In genomic region chr6:143863754-143864153, GRCh38 we compare ENCODE assay signal across 20 cellular contexts. TPM values are rescaled to one million over a fixed set of nuclear protein-coding genes. Genes with fewer than 3 reads are reported as not detected.
DNase-seq lines count a peak whose midpoint lies in the region; ATAC-seq and TF ChIP-seq lines count a peak whose summit lies in the region.
"Had no signal": no experiment of that assay in that cellular context is flagged by ENCODE, and none has a peak within 500 bp of the region (broad histone marks: within the 10 kb centered on the region; RNA-seq: fewer than 3 reads in every experiment).

No MANE protein-coding gene starts in this region.

- H3K36me3 Mint-ChIP-seq in activated CD8-positive, alpha-beta memory T cell treated with anti-CD3 and anti-CD28 coated beads, Interleukin-2, amount 10 ng/mL, durations not matched to agents 7 days and 5 days, result peaks cover 47% of the 10 kb centered on the region

- no peak overlapping the region for H4K8ac ChIP-seq in IMR-90 (ENCODE audit: low read depth in 2 of 2, low read length in 2 of 2)

- H2BK20ac ChIP-seq in IMR-90 (ENCODE audit: low read depth, low read length), result no peak overlapping the region

- no peak overlapping the region for H3K9ac ChIP-seq in IMR-90 (ENCODE audit: low read depth, low read length)
- no peak overlapping the region for H3K9ac ChIP-seq in smooth muscle cell (ENCODE audit: low read depth)
- H3K9ac ChIP-seq: GM23248 had no signal

- H3K9me3 ChIP-seq in IMR-90 (ENCODE audit: control insufficient read depth, insufficient read depth, low read length) (no peaks in the 10 kb centered on the region), muscle layer of duodenum (ENCODE audit: control insufficient read depth in 1 of 2, low read length in 2 of 2) (no peaks in the 10 kb centered on the region), smooth muscle cell (replicated peaks; ENCODE audit: low read depth) (no peaks in the 10 kb centered on the region), psoas muscle (no peaks in the 10 kb centered on the region), WERI-Rb-1 (ENCODE audit: severe bottlenecking) (no peaks in the 10 kb centered on the region)
- H3K9me3 ChIP-seq: HAP-1 had no signal

- no peak overlapping the region for H4K5ac ChIP-seq in IMR-90 (ENCODE audit: low read depth, low read length)

- no peaks in the 10 kb centered on the region for H3K4me1 Mint-ChIP-seq in activated CD8-positive, alpha-beta memory T cell treated with anti-CD3 and anti-CD28 coated beads, Interleukin-2, amount 10 ng/mL, durations not matched to agents 7 days and 5 days

- TF ChIP-seq POLR2A in IMR-90 (IDR thresholded peaks at IDR 0.05; ENCODE audit: low read depth, low read length), result no peak

- no peak overlapping the region for H3K4me2 ChIP-seq in IMR-90 (ENCODE audit: low read depth, low read length)
- H3K4me2 ChIP-seq in smooth muscle cell, result no peak overlapping the region
- H3K4me2 ChIP-seq: A549 had no signal

- H2BK5ac ChIP-seq in IMR-90 (ENCODE audit: low read depth, low read length, poor library complexity, severe bottlenecking), result peak overlapping the region; percentile 54

- H3K56ac ChIP-seq in IMR-90 (ENCODE audit: extremely low read depth, insufficient read depth, low read length), result no peak overlapping the region

- H3K27me3 Mint-ChIP-seq in activated CD8-positive, alpha-beta memory T cell treated with anti-CD3 and anti-CD28 coated beads, Interleukin-2, amount 10 ng/mL, durations not matched to agents 7 days and 5 days, result no peaks in the 10 kb centered on the region
- H3K27me3 Mint-ChIP-seq: CD4-positive, alpha-beta memory T cell had no signal

- 100% methylated on average over 1 of the region's 2 CpGs; no CpG with 5 or more reads in 1 of the 2 experiments for WGBS in IMR-90 (ENCODE audit: extremely low coverage in 2 of 2, insufficient read length in 1 of 2), 2 experiments
- 78% methylated on average over 2 of the region's 2 CpGs for WGBS in smooth muscle cell (ENCODE audit: low lambda C conversion rate)
- 64 to 69% (median 67%) methylated on average over 2 of the region's 2 CpGs for WGBS in psoas muscle, 3 donors

- no TSS peak for BruUV-seq in IMR-90 (replicated peaks; lab: Mats Ljungman, UMichigan)

- POLR2A ChIA-PET in IMR-90 (lab: Charles Lee; ENCODE audit: unreplicated experiment), result no interaction called here

- TF ChIP-seq CTCF in IMR-90 (conservative IDR thresholded peaks at IDR 0.05; ENCODE audit: low read depth, low read length) (no peak), smooth muscle cell (IDR thresholded peaks at IDR 0.05; ENCODE audit: borderline replicate concordance, insufficient read depth, poor library complexity, severe bottlenecking) (no peak), psoas muscle (IDR thresholded peaks at IDR 0.05) (no peak), WERI-Rb-1 (IDR thresholded peaks at IDR 0.05; ENCODE audit: low read depth, low read length) (no peak)

- H3K79me1 ChIP-seq in IMR-90 (ENCODE audit: low read depth in 1 of 2, low read length in 2 of 2), result no peaks in the 10 kb centered on the region

- no peak overlapping the region for H3K23ac ChIP-seq in IMR-90 (ENCODE audit: low read depth, low read length)

- CTCF ChIA-PET in IMR-90 (lab: Yijun Ruan, JAX), result interaction anchor here (0.6 to 1.2 kb wide), 2 partner anchors 20 to 167 kb away, joined by 3 read pairs; partner anchors contain the start of gene LTV1
- CTCF ChIA-PET in activated CD8-positive, alpha-beta memory T cell treated with anti-CD3 and anti-CD28 coated beads, Interleukin-2, amount 10 ng/mL, durations not matched to agents 7 days and 5 days (lab: Charles Lee), result no interaction called here

- no peak overlapping the region for H3K27ac Mint-ChIP-seq in activated CD8-positive, alpha-beta memory T cell treated with anti-CD3 and anti-CD28 coated beads, Interleukin-2, amount 10 ng/mL, durations not matched to agents 7 days and 5 days
- H3K27ac Mint-ChIP-seq: CD4-positive, alpha-beta memory T cell had no signal

- H3K79me2 ChIP-seq in smooth muscle cell (ENCODE audit: low read depth), result no peaks in the 10 kb centered on the region

- no peak overlapping the region for H2BK120ac ChIP-seq in IMR-90 (ENCODE audit: low read depth, low read length)

- H3K4me3 ChIP-seq in IMR-90 (ENCODE audit: insufficient read depth, low read depth, low read length), result no peak overlapping the region
- no peak overlapping the region for H3K4me3 ChIP-seq in muscle layer of duodenum (ENCODE audit: low read depth in 1 of 2, low read length in 2 of 2)
- H3K4me3 ChIP-seq in smooth muscle cell, result no peak overlapping the region
- H3K4me3 ChIP-seq in psoas muscle, result no peak overlapping the region
- no peak overlapping the region for H3K4me3 ChIP-seq in WERI-Rb-1 (ENCODE audit: low read depth, low read length)
- H3K4me3 ChIP-seq: A549, GM12878, GM23248, HAP-1 had no signal

- no peak overlapping the region for H3K4me3 Mint-ChIP-seq in activated CD8-positive, alpha-beta memory T cell treated with anti-CD3 and anti-CD28 coated beads, Interleukin-2, amount 10 ng/mL, durations not matched to agents 7 days and 5 days
- H3K4me3 Mint-ChIP-seq: CD4-positive, alpha-beta memory T cell had no signal

- H2AK9ac ChIP-seq in IMR-90 (replicated peaks; ENCODE audit: low read depth, low read length, poor library complexity), result no peak overlapping the region

- ATAC-seq in IMR-90 (ENCODE audit: low read depth) (no peak), psoas muscle (no peak), GM18861 (IDR thresholded peaks at IDR 0.05; ENCODE audit: unreplicated experiment) (no peak)
- ATAC-seq in activated CD8-positive, alpha-beta memory T cell treated with anti-CD3 and anti-CD28 coated beads, Interleukin-2, amount 10 ng/mL, durations not matched to agents 7 days and 5 days, result no peak
- ATAC-seq: A549, GM12878 had no signal

- H3K14ac ChIP-seq in IMR-90 (replicated peaks; ENCODE audit: low read depth, low read length), result no peak overlapping the region

- H3K27me3 ChIP-seq in IMR-90 (ENCODE audit: control insufficient read depth, insufficient read depth, low read length), result no peaks in the 10 kb centered on the region
- H3K27me3 ChIP-seq in muscle layer of duodenum (ENCODE audit: low read depth, low read length), result no peaks in the 10 kb centered on the region
- no peaks in the 10 kb centered on the region for H3K27me3 ChIP-seq in smooth muscle cell (ENCODE audit: low read depth)
- H3K27me3 ChIP-seq in psoas muscle (ENCODE audit: insufficient read depth in 3 of 3, low read length in 2 of 3), result no peaks in the 10 kb centered on the region
- no peaks in the 10 kb centered on the region for H3K27me3 ChIP-seq in WERI-Rb-1 (ENCODE audit: insufficient read depth, low read depth, severe bottlenecking)

- no peak for TF ChIP-seq RAD21 in IMR-90 (IDR thresholded peaks at IDR 0.05; ENCODE audit: low read length)

- in situ Hi-C loops in IMR-90 (cut with MboI; ENCODE audit: low sequenced_read_pairs), result no loop called here

- DNase-seq in IMR-90 (no peak), smooth muscle cell (lab: John Stamatoyannopoulos, UW; ENCODE audit: unreplicated experiment) (no peak), psoas muscle (no peak), WERI-Rb-1 (no peak)
- no peak for DNase-seq in activated CD8-positive, alpha-beta memory T cell treated with anti-CD3 and anti-CD28 coated beads, Interleukin-2, amount 10 ng/mL, durations not matched to agents 7 days and 5 days
- DNase-seq: AML-193; CD4-positive, alpha-beta memory T cell; DMS153; DMS79; GM23248 had no signal

- H3K27ac ChIP-seq in IMR-90 (ENCODE audit: insufficient read depth, low read length) (no peak overlapping the region), muscle layer of duodenum (ENCODE audit: low read length) (peak overlapping the region; percentile 33), smooth muscle cell (ENCODE audit: low read depth) (peak overlapping the region; percentile 20), psoas muscle (no peak overlapping the region), WERI-Rb-1 (no peak overlapping the region)
- H3K27ac ChIP-seq: A549, C4-2B, GM23248 had no signal

- no peak overlapping the region for H3K4ac ChIP-seq in IMR-90 (ENCODE audit: low read depth, low read length)

- intact Hi-C loops in IMR-90 (cut with micrococcal nuclease) (no loop called here), psoas muscle (cut with DNase I) (no loop called here)

- H2BK15ac ChIP-seq in IMR-90 (ENCODE audit: low read depth, low read length), result no peak overlapping the region

- no peak overlapping the region for H3K18ac ChIP-seq in IMR-90 (ENCODE audit: low read depth, low read length)

- H3K36me3 ChIP-seq in IMR-90 (ENCODE audit: control insufficient read depth, insufficient read depth, low read length) (peaks cover 21% of the 10 kb centered on the region), muscle layer of duodenum (ENCODE audit: control insufficient read depth in 1 of 2, insufficient read depth in 2 of 2, low read length in 2 of 2) (peaks cover 30% of the 10 kb centered on the region in 2 donors), smooth muscle cell (ENCODE audit: low read depth) (peaks cover 55% of the 10 kb centered on the region), psoas muscle (ENCODE audit: insufficient read depth in 1 of 2, low read depth in 1 of 2) (peaks cover 4 to 75% of the 10 kb centered on the region in 2 donors), WERI-Rb-1 (peaks cover 45% of the 10 kb centered on the region)

- dilution Hi-C loops in IMR-90 (cut with HindIII; ENCODE audit: low sequenced_read_pairs, unreplicated experiment), result no loop called here

- H2AK5ac ChIP-seq in IMR-90 (ENCODE audit: low read depth, low read length), result no peak overlapping the region

- H2AFZ ChIP-seq in IMR-90 (replicated peaks; ENCODE audit: low read length, poor library complexity), result no peak overlapping the region
- H2AFZ ChIP-seq in smooth muscle cell (ENCODE audit: low read depth), result no peak overlapping the region
- H2AFZ ChIP-seq: GM23248 had no signal

- no peaks in the 10 kb centered on the region for H3F3A ChIP-seq in smooth muscle cell (ENCODE audit: low read depth)

- H4K20me1 ChIP-seq in IMR-90 (ENCODE audit: insufficient read depth, low read length) (0 out of 2 replicates have a peak, but pooled peaks cover 2% of the 10 kb centered on the region), smooth muscle cell (ENCODE audit: low read depth) (no peaks in the 10 kb centered on the region)

- H3K4me1 ChIP-seq in IMR-90 (ENCODE audit: control insufficient read depth, insufficient read depth, low read length), result no peaks in the 10 kb centered on the region; the same call in 1 of the 2 replicates
- peaks cover 0 to 21% of the 10 kb centered on the region in 2 donors for H3K4me1 ChIP-seq in muscle layer of duodenum (ENCODE audit: control insufficient read depth in 1 of 2, insufficient read depth in 2 of 2, low read length in 2 of 2)
- no peaks in the 10 kb centered on the region for H3K4me1 ChIP-seq in smooth muscle cell (ENCODE audit: low read depth)
- no peaks in the 10 kb centered on the region for H3K4me1 ChIP-seq in psoas muscle
- H3K4me1 ChIP-seq: A549 had no signal

- peaks cover 2% of the 10 kb centered on the region for H3K9me3 Mint-ChIP-seq in activated CD8-positive, alpha-beta memory T cell treated with anti-CD3 and anti-CD28 coated beads, Interleukin-2, amount 10 ng/mL, durations not matched to agents 7 days and 5 days (ENCODE audit: low read depth)

- H4K91ac ChIP-seq in IMR-90 (ENCODE audit: insufficient read depth, low read depth, low read length), result no peak overlapping the region

- H3K9me1 ChIP-seq in IMR-90 (ENCODE audit: insufficient read depth, low read length), result peaks cover 4% of the 10 kb centered on the region; the same call in 1 of the 2 replicates

RNA-seq across cellular contexts. Expression of gene ZC2HC1B, which starts 0.5 kb away (rescaled TPM):
- not detected in 2 replicates for total RNA-seq in IMR-90 (2012; rRNA removed)
- not detected in 2 replicates for polyA plus RNA-seq in IMR-90 (2012; rRNA removed)
- not detected in 2 replicates for polyA plus RNA-seq in IMR-90 (2012; cell fraction: cytosol; rRNA removed)
- 0.08 TPM in 1 of 2 replicates, not detected in the other for polyA plus RNA-seq in IMR-90 (2012; cell fraction: nucleus; rRNA removed; ENCODE audit: low replicate concordance)
- not detected in 2 replicates for total RNA-seq in smooth muscle cell
- not detected in 2 replicates for polyA plus RNA-seq in smooth muscle cell
- under 1 TPM in 1 of 4 donors, not detected in 3; 0.56 TPM for total RNA-seq in psoas muscle
- not detected for polyA plus RNA-seq in psoas muscle
- under 1 TPM in 1 of 2 experiments, not detected in 1; 0.23 TPM for total RNA-seq in activated CD8-positive, alpha-beta memory T cell treated with anti-CD3 and anti-CD28 coated beads, Interleukin-2, amount 10 ng/mL, durations not matched to agents 7 days and 5 days
- total RNA-seq: CD4-positive, alpha-beta memory T cell; Daoy; GM23248; H4; HT-29 had no signal
- polyA plus RNA-seq: A549; BJ; CD4-positive, alpha-beta memory T cell; GM23248 had no signal

RNA-seq across cellular contexts. Expression of gene LTV1, which starts 20.6 kb away (rescaled TPM):
- total RNA-seq in IMR-90 (2012; rRNA removed) (11.1 and 26.1 TPM in 2 replicates), smooth muscle cell (17.1 and 17.4 TPM in 2 replicates), psoas muscle (10 to 100 TPM; 19.1 to 36.6 (median 31.7) TPM)
- polyA plus RNA-seq in IMR-90 (2012; rRNA removed) (17.9 and 19.0 TPM in 2 replicates), smooth muscle cell (15.4 and 22.5 TPM in 2 replicates), psoas muscle (10 to 100 TPM; 31.8 to 57.1 (median 41.4) TPM)
- polyA plus RNA-seq in IMR-90 (2012; cell fraction: cytosol; rRNA removed), result 2.8 and 5.1 TPM in 2 replicates
- polyA plus RNA-seq in IMR-90 (2012; cell fraction: nucleus; rRNA removed; ENCODE audit: low replicate concordance), result 2.9 and 13.5 TPM in 2 replicates
- total RNA-seq in activated CD8-positive, alpha-beta memory T cell treated with anti-CD3 and anti-CD28 coated beads, Interleukin-2, amount 10 ng/mL, durations not matched to agents 7 days and 5 days, result 10 to 100 TPM; 22.5 to 35.7 TPM

Comparison
In these comparisons a context has a peak if more than half of its experiments do, and no peak if none do; other contexts are left out.
1. H3K27ac ChIP-seq: peak in muscle layer of duodenum (single experiment) and smooth muscle cell (single experiment); none in IMR-90 (single experiment), psoas muscle (single experiment) and WERI-Rb-1 (single experiment).